20 cellular contexts compared by ENCODE assay signal in genomic region chr17:72667096-72668063, GRCh38.
"Had no signal": no experiment of that assay in that cellular context is flagged by ENCODE, and none has a peak within 500 bp of the region (broad histone marks: within the 10 kb centered on the region; RNA-seq: fewer than 3 reads in every experiment).

No MANE protein-coding gene starts in this region.

- H3K9me3 ChIP-seq: esophagus squamous epithelium, psoas muscle, suprapubic skin had no signal

- H3K27ac Mint-ChIP-seq: effector memory CD8-positive, alpha-beta T cell; stimulated activated naive CD8-positive, alpha-beta T cell treated with anti-CD3 and anti-CD28 coated beads, Interleukin-15, amount 100 ng/mL, for 72 hours had no signal

- H3K4me3 ChIP-seq: esophagus squamous epithelium, psoas muscle, suprapubic skin had no signal

- H3K4me1 Mint-ChIP-seq: naive thymus-derived CD8-positive, alpha-beta T cell; stimulated activated naive CD8-positive, alpha-beta T cell treated with anti-CD3 and anti-CD28 coated beads, Interleukin-15, amount 100 ng/mL, for 72 hours had no signal

- DNase-seq: activated CD4-positive, CD25-positive, alpha-beta regulatory T cell treated with anti-CD3 and anti-CD28 coated beads, Interleukin-2, amount 50 U/mL, for 72 hours; activated CD8-positive, alpha-beta memory T cell treated with anti-CD3 and anti-CD28 coated beads for 24 hours; activated CD8-positive, alpha-beta memory T cell treated with anti-CD3 and anti-CD28 coated beads, Interleukin-2, amount 50 U/mL, for 48 hours; activated effector memory CD4-positive, alpha-beta T cell treated with Interleukin-2 at 50 U/mL for 16 hours; activated naive CD4-positive, alpha-beta T cell treated with anti-CD3 and anti-CD28 coated beads, Interleukin-2, amount 50 U/mL, for 16 hours; activated T-cell treated with anti-CD3 and anti-CD28 coated beads, Interleukin-2, amount 50 U/mL, for 48 hours; aorta; dermis blood vessel endothelial cell; effector memory CD8-positive, alpha-beta T cell; esophagus squamous epithelium; mesenchymal stem cell; naive thymus-derived CD8-positive, alpha-beta T cell; psoas muscle; right cardiac atrium; small intestine; stimulated activated CD4-positive, alpha-beta T cell treated with anti-CD3 and anti-CD28 coated beads, Interleukin-15, amount 100 ng/mL, for 24 hours; stimulated activated CD4-positive, alpha-beta T cell treated with anti-CD3 and anti-CD28 coated beads, Interleukin-4, amount 100 ng/mL, for 1 hour; stimulated activated naive CD8-positive, alpha-beta T cell treated with anti-CD3 and anti-CD28 coated beads, Interleukin-15, amount 100 ng/mL, for 72 hours; trophoblast cell had no signal

- ATAC-seq: effector memory CD8-positive, alpha-beta T cell; naive thymus-derived CD8-positive, alpha-beta T cell; psoas muscle; right cardiac atrium; stimulated activated naive CD8-positive, alpha-beta T cell treated with anti-CD3 and anti-CD28 coated beads, Interleukin-15, amount 100 ng/mL, for 72 hours had no signal

- H3K9me3 Mint-ChIP-seq: effector memory CD8-positive, alpha-beta T cell; stimulated activated naive CD8-positive, alpha-beta T cell treated with anti-CD3 and anti-CD28 coated beads, Interleukin-15, amount 100 ng/mL, for 72 hours had no signal

- H3K4me3 Mint-ChIP-seq: effector memory CD8-positive, alpha-beta T cell; naive thymus-derived CD8-positive, alpha-beta T cell; stimulated activated naive CD8-positive, alpha-beta T cell treated with anti-CD3 and anti-CD28 coated beads, Interleukin-15, amount 100 ng/mL, for 72 hours had no signal

- FAIRE-seq: small intestine had no signal

- H3K27ac ChIP-seq: esophagus squamous epithelium, psoas muscle, suprapubic skin had no signal

- H3K27me3 ChIP-seq: esophagus squamous epithelium, suprapubic skin had no signal

- H3K36me3 ChIP-seq: esophagus squamous epithelium, suprapubic skin had no signal

- H3K4me1 ChIP-seq: psoas muscle had no signal

- H3K27me3 Mint-ChIP-seq: effector memory CD8-positive, alpha-beta T cell; naive thymus-derived CD8-positive, alpha-beta T cell; stimulated activated naive CD8-positive, alpha-beta T cell treated with anti-CD3 and anti-CD28 coated beads, Interleukin-15, amount 100 ng/mL, for 72 hours had no signal
